15 cellular contexts compared by ENCODE assay signal in the genomic region with DNA sequence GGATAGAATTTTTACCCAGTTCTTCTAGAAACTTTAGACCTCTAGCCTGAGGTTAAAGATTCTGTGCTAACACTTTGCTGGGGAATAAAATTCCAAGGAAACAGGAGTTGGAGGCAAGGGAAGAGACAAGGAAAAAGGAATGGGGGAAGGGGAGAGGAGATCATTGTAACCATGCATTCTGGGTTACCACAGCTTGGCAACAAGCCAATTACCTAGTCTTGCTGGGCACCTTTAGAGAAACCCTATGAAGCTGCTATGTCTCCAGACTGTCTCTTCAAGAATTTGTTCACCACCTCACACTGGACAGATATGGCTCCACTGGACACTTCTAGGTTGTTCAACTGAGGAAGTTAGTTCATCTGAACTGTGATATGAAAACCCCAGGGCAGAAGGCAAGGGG.
"Had no signal": no experiment of that assay in that cellular context is flagged by ENCODE, and none has a peak within 500 bp of the region (broad histone marks: within the 10 kb centered on the region; RNA-seq: fewer than 3 reads in every experiment).

No MANE protein-coding gene starts in this region.

- H3K4me1 ChIP-seq: gastroesophageal sphincter, pancreas had no signal

- H3K36me3 ChIP-seq: gastroesophageal sphincter, pancreas, sigmoid colon, thoracic aorta had no signal

- DNase-seq: activated CD4-positive, alpha-beta memory T cell treated with anti-CD3 and anti-CD28 coated beads, Interleukin-2, amount 10 ng/mL, durations not matched to agents 7 days and 5 days; activated CD4-positive, alpha-beta T cell treated with anti-CD3 and anti-CD28 coated beads for 4 hours; activated naive CD4-positive, alpha-beta T cell treated with anti-CD3 and anti-CD28 coated beads, Interleukin-2, amount 10 ng/mL, durations not matched to agents 7 days and 5 days; activated T-cell treated with anti-CD3 and anti-CD28 coated beads, Interleukin-2, amount 50 U/mL, for 24 hours; dorsolateral prefrontal cortex; islet precursor cell; midbrain; pancreas; sigmoid colon; stimulated activated CD4-positive, alpha-beta T cell treated with anti-CD3 and anti-CD28 coated beads, Interleukin-2, amount 100 ng/mL, for 24 hours had no signal

- H3K27me3 ChIP-seq: gastroesophageal sphincter, pancreas, sigmoid colon had no signal

- H3K27ac ChIP-seq: dorsolateral prefrontal cortex, gastroesophageal sphincter, pancreas, sigmoid colon, thoracic aorta had no signal

- H3K9me3 ChIP-seq: gastroesophageal sphincter, pancreas, sigmoid colon, thoracic aorta had no signal

- H3K4me3 ChIP-seq: dorsolateral prefrontal cortex, gastroesophageal sphincter, lung, pancreas, sigmoid colon, thoracic aorta had no signal

- ATAC-seq: gastroesophageal sphincter; stimulated activated effector memory CD8-positive, alpha-beta T cell treated with anti-CD3 and anti-CD28 coated beads, Interleukin-12 subunit alpha, Interleukin-12 subunit beta, amount 100 ng/mL, for 72 hours; WTC11 had no signal
